Comparison of ENCODE assay signal across 10 cellular contexts in the genomic region with DNA sequence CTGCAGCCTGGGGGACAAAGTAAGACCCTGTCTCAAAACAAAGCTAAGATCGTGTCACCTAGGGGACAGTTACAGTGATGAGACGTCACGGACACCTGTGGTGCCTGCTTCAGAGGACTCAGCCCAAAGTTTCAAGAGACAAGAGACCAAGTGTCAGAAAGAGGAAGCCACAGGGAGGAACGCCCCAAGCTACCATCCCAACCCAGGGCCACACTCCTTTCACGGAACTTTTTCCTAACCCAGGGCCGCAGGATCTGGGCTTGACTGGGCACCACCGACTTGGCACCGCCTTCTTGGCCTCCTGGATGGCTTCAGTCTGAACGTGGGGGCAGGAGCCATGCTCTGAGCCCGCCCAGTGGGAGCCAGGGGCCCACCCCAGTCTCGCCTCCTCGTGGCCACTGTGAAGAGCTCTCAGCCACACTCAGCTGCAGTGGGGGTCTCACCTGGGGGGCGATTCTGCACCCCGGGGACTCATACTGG. TPM values are rescaled to one million over a fixed set of nuclear protein-coding genes. Genes with fewer than 3 reads are reported as not detected.
DNase-seq lines count a peak whose midpoint lies in the region; ATAC-seq and TF ChIP-seq lines count a peak whose summit lies in the region.
"Had no signal": no experiment of that assay in that cellular context is flagged by ENCODE, and none has a peak within 500 bp of the region (broad histone marks: within the 10 kb centered on the region; RNA-seq: fewer than 3 reads in every experiment).

No MANE protein-coding gene starts in this region.

- WGBS in esophagus squamous epithelium, 2 donors, result 31 to 59% methylated on average over 4 to 10 of the region's 14 CpGs
- 76 to 78% methylated on average over 14 of the region's 14 CpGs for WGBS in aorta, 2 donors

- H3K9me3 ChIP-seq in OCI-LY1 (ENCODE audit: low read length) (no peaks in the 10 kb centered on the region), esophagus squamous epithelium (no peaks in the 10 kb centered on the region), upper lobe of right lung (no peaks in the 10 kb centered on the region), aorta (ENCODE audit: control insufficient read depth, low read length) (no peaks in the 10 kb centered on the region)

- no peaks in the 10 kb centered on the region for H4K20me1 ChIP-seq in OCI-LY1 (ENCODE audit: insufficient read depth, low read length)

- H3K79me2 ChIP-seq in OCI-LY1 (ENCODE audit: insufficient read depth, low read length), result peaks cover 1% of the 10 kb centered on the region; the same call in 1 of the 2 replicates

- peak overlapping the region; percentile 90 for H3K27ac Mint-ChIP-seq in activated naive CD4-positive, alpha-beta T cell treated with anti-CD3 and anti-CD28 coated beads, Interleukin-2, amount 10 ng/mL, durations not matched to agents 7 days and 5 days
- no peak overlapping the region for H3K27ac Mint-ChIP-seq in Calu3 (ENCODE audit: unreplicated experiment)

- peak overlapping the region; percentile 44; the same call in 1 of the 2 replicates for H3K9ac ChIP-seq in OCI-LY1 (ENCODE audit: low read length)

- H2AFZ ChIP-seq in OCI-LY1 (ENCODE audit: low read length), result no peak overlapping the region

- DNase-seq in activated naive CD4-positive, alpha-beta T cell treated with anti-CD3 and anti-CD28 coated beads, Interleukin-2, amount 10 ng/mL, durations not matched to agents 7 days and 5 days, result peak; percentile 58
- no peak for DNase-seq in activated naive CD4-positive, alpha-beta T cell (lab: John Stamatoyannopoulos, UW)
- DNase-seq in esophagus squamous epithelium (lab: John Stamatoyannopoulos, UW), result no peak
- no peak for DNase-seq in upper lobe of right lung
- DNase-seq in aorta, result no peak
- no peak for DNase-seq in stimulated activated CD4-positive, alpha-beta T cell treated with anti-CD3 and anti-CD28 coated beads, Interleukin-2, amount 100 ng/mL, for 48 hours
- no peak for DNase-seq in Calu3
- DNase-seq: brain microvascular endothelial cell, C1 segment of cervical spinal cord had no signal

- H3F3A ChIP-seq in OCI-LY1 (ENCODE audit: insufficient read depth, low read length), result peaks cover 5% of the 10 kb centered on the region; the same call in 1 of the 2 replicates

- peak overlapping the region; percentile 57 for H3K4me3 Mint-ChIP-seq in activated naive CD4-positive, alpha-beta T cell treated with anti-CD3 and anti-CD28 coated beads, Interleukin-2, amount 10 ng/mL, durations not matched to agents 7 days and 5 days
- H3K4me3 Mint-ChIP-seq in Calu3 (ENCODE audit: low read depth, unreplicated experiment), result no peak overlapping the region

- no peak for TF ChIP-seq POLR2A in esophagus squamous epithelium (IDR thresholded peaks at IDR 0.05)

- ATAC-seq in upper lobe of right lung (peak; percentile 54), aorta (ENCODE audit: low FRiP score) (no peak)

- peaks cover 67% of the 10 kb centered on the region for H3K36me3 Mint-ChIP-seq in activated naive CD4-positive, alpha-beta T cell treated with anti-CD3 and anti-CD28 coated beads, Interleukin-2, amount 10 ng/mL, durations not matched to agents 7 days and 5 days
- peaks cover 16% of the 10 kb centered on the region for H3K36me3 Mint-ChIP-seq in Calu3 (ENCODE audit: insufficient read depth, unreplicated experiment)

- H3K9me2 ChIP-seq in OCI-LY1 (ENCODE audit: low read depth, low read length), result no peaks in the 10 kb centered on the region

- H3K27ac ChIP-seq in OCI-LY1 (ENCODE audit: low read depth, low read length, poor library complexity, severe bottlenecking) (peak overlapping the region; percentile 98), esophagus squamous epithelium (peak overlapping the region; percentile 79 to 99 (median 89)), upper lobe of right lung (peak overlapping the region; percentile 63), aorta (ENCODE audit: low read depth in 1 of 2, low read length in 2 of 2) (no peak overlapping the region)
- H3K27ac ChIP-seq: brain microvascular endothelial cell had no signal

- H3K27me3 Mint-ChIP-seq in activated naive CD4-positive, alpha-beta T cell treated with anti-CD3 and anti-CD28 coated beads, Interleukin-2, amount 10 ng/mL, durations not matched to agents 7 days and 5 days, result peaks cover 6% of the 10 kb centered on the region
- H3K27me3 Mint-ChIP-seq in Calu3 (ENCODE audit: unreplicated experiment), result no peaks in the 10 kb centered on the region

- H3K4me1 Mint-ChIP-seq in activated naive CD4-positive, alpha-beta T cell treated with anti-CD3 and anti-CD28 coated beads, Interleukin-2, amount 10 ng/mL, durations not matched to agents 7 days and 5 days, result peaks cover 61% of the 10 kb centered on the region
- peaks cover 8% of the 10 kb centered on the region for H3K4me1 Mint-ChIP-seq in Calu3 (ENCODE audit: low read depth, unreplicated experiment)

- CTCF ChIA-PET in activated naive CD4-positive, alpha-beta T cell treated with anti-CD3 and anti-CD28 coated beads, Interleukin-2, amount 10 ng/mL, durations not matched to agents 7 days and 5 days (lab: Charles Lee), result interaction anchor here (0.6 to 1.3 kb wide), 7 partner anchors 18 to 234 kb away, joined by 3 to 4 read pairs (median 3); no protein-coding TSS in a partner anchor
- CTCF ChIA-PET in Calu3 (lab: Charles Lee), result no interaction called here

- no peaks in the 10 kb centered on the region for H3K27me3 ChIP-seq in OCI-LY1 (ENCODE audit: insufficient read depth, low read length)
- H3K27me3 ChIP-seq in esophagus squamous epithelium, result no peaks in the 10 kb centered on the region
- H3K27me3 ChIP-seq in upper lobe of right lung, result no peaks in the 10 kb centered on the region
- no peaks in the 10 kb centered on the region for H3K27me3 ChIP-seq in aorta (ENCODE audit: control insufficient read depth in 1 of 2, insufficient read depth in 2 of 2, low read length in 1 of 2)
- H3K27me3 ChIP-seq: brain microvascular endothelial cell had no signal

- H3K9me3 Mint-ChIP-seq in activated naive CD4-positive, alpha-beta T cell treated with anti-CD3 and anti-CD28 coated beads, Interleukin-2, amount 10 ng/mL, durations not matched to agents 7 days and 5 days, result no peaks in the 10 kb centered on the region
- H3K9me3 Mint-ChIP-seq in Calu3 (ENCODE audit: low read depth, unreplicated experiment), result no peaks in the 10 kb centered on the region

- BruUV-seq in Calu3 (replicated peaks; lab: Mats Ljungman, UMichigan), result no TSS peak

- H3K4me1 ChIP-seq in OCI-LY1 (ENCODE audit: insufficient read depth, low read length, severe bottlenecking) (peaks cover 81% of the 10 kb centered on the region), esophagus squamous epithelium (peaks cover 64 to 100% (median 81%) of the 10 kb centered on the region in 3 donors), upper lobe of right lung (peaks cover 71% of the 10 kb centered on the region), aorta (ENCODE audit: control insufficient read depth in 1 of 2, insufficient read depth in 2 of 2, low read length in 2 of 2) (no peaks in the 10 kb centered on the region)

- peak; percentile 40 for TF ChIP-seq CTCF in OCI-LY1 (IDR thresholded peaks at IDR 0.05; ENCODE audit: low read length)
- TF ChIP-seq CTCF in esophagus squamous epithelium (IDR thresholded peaks at IDR 0.05), result no peak
- TF ChIP-seq CTCF in upper lobe of right lung (IDR thresholded peaks at IDR 0.05), result no peak
- TF ChIP-seq CTCF in Calu3 (IDR thresholded peaks at IDR 0.05; ENCODE audit: unreplicated experiment), result no peak

- H3K4me2 ChIP-seq in OCI-LY1 (ENCODE audit: low read length), result peak overlapping the region; percentile 29; the same call in 1 of the 2 replicates

- intact Hi-C loops in esophagus squamous epithelium (cut with DNase I), result no loop called here
- intact Hi-C loops in upper lobe of right lung (cut with DNase I), result no loop called here
- intact Hi-C loops in aorta (cut with DNase I), result no loop called here
- intact Hi-C loops in Calu3 (cut with micrococcal nuclease; ENCODE audit: unreplicated experiment), result no loop called here

- no peaks in the 10 kb centered on the region; the same call in 1 of the 2 replicates for H3K36me3 ChIP-seq in OCI-LY1 (ENCODE audit: insufficient read depth, low read length)
- peaks cover 0 to 24% (median 4%) of the 10 kb centered on the region in 3 donors for H3K36me3 ChIP-seq in esophagus squamous epithelium
- H3K36me3 ChIP-seq in upper lobe of right lung, result peaks cover 17% of the 10 kb centered on the region
- H3K36me3 ChIP-seq in aorta (ENCODE audit: control insufficient read depth in 1 of 2, insufficient read depth in 2 of 2, low read length in 1 of 2), result no peaks in the 10 kb centered on the region

- H3K4me3 ChIP-seq in OCI-LY1 (ENCODE audit: low read depth, low read length, poor library complexity, severe bottlenecking) (no peak overlapping the region), esophagus squamous epithelium (no peak overlapping the region), upper lobe of right lung (no peak overlapping the region), aorta (ENCODE audit: low read length in 2 of 2) (no peak overlapping the region)

RNA-seq across cellular contexts. Expression of a gene that starts 8.5 kb away (rescaled TPM):
- 10 to 100 TPM; 22.9 to 26.9 (median 23.6) TPM for total RNA-seq in esophagus squamous epithelium
- total RNA-seq in upper lobe of right lung, result 58.8 TPM
- total RNA-seq in aorta, result 10 to 100 TPM; 41.1 to 43.6 TPM
- polyA plus RNA-seq in aorta, result 10 to 100 TPM; 12.5 to 15.5 TPM
- 13.7 and 15.8 TPM in 2 replicates for total RNA-seq in Calu3 (2022)

RNA-seq across cellular contexts. Expression of a gene that starts 9.1 kb away (rescaled TPM):
- total RNA-seq in esophagus squamous epithelium, result 10 to 100 TPM in 1 of 4 donors, 1 to 10 TPM in 2, not detected in 1; 3.0 to 11.4 (median 3.2) TPM
- 6.8 TPM for total RNA-seq in upper lobe of right lung
- total RNA-seq in aorta, result 1 to 10 TPM; 1.6 to 3.6 TPM
- 10 to 100 TPM in 1 of 2 donors, 1 to 10 TPM in 1; 5.5 to 25.2 TPM for polyA plus RNA-seq in aorta
- 2.7 and 2.8 TPM in 2 replicates for total RNA-seq in Calu3 (2022)

RNA-seq across cellular contexts. Expression of a gene that starts 36.6 kb away (rescaled TPM):
- total RNA-seq in esophagus squamous epithelium (100 to 1,000 TPM; 147 to 300 (median 189) TPM), upper lobe of right lung (314 TPM), aorta (100 to 1,000 TPM in 1 of 2 donors, 10 to 100 TPM in 1; 93.0 to 103 TPM), Calu3 (2022) (96.0 and 99.7 TPM in 2 replicates)
- polyA plus RNA-seq in aorta, result 10 to 100 TPM; 49.3 to 68.1 TPM

Comparison
In these comparisons a context has a peak if more than half of its experiments do, and no peak if none do; other contexts are left out.
1. H3K27ac ChIP-seq: peak in OCI-LY1 (single experiment), esophagus squamous epithelium (4 of 4) and upper lobe of right lung (single experiment); none in aorta (0 of 2).